In genomic region chr2:108621689-108622681, GRCh38 we compare ENCODE assay signal across 8 cellular contexts.
DNase-seq lines count a peak whose midpoint lies in the region; ATAC-seq, FAIRE-seq and TF ChIP-seq lines count a peak whose summit lies in the region.

No MANE protein-coding gene starts in this region.

- H3K27me3 Mint-ChIP-seq in activated T-cell treated with anti-CD3 and anti-CD28 coated beads, Interleukin-2, amount 50 U/mL, for 24 hours, result no peaks in the 10 kb centered on the region

- no peaks in the 10 kb centered on the region for H3K36me3 Mint-ChIP-seq in activated T-cell treated with anti-CD3 and anti-CD28 coated beads, Interleukin-2, amount 50 U/mL, for 24 hours (ENCODE audit: low read depth)

- TF ChIP-seq POLR2A in esophagus squamous epithelium (IDR thresholded peaks at IDR 0.05) (no peak), thyroid gland (IDR thresholded peaks at IDR 0.05) (no peak)

- peaks cover 32 to 89% (median 39%) of the 10 kb centered on the region in 3 donors for H3K4me1 ChIP-seq in esophagus squamous epithelium
- peaks cover 43 to 52% of the 10 kb centered on the region in 2 donors for H3K4me1 ChIP-seq in thyroid gland

- FAIRE-seq in TTC549 (lab: Jason Lieb, UNC), result peak; percentile 25

- WGBS in esophagus squamous epithelium, 2 donors, result 68 to 88% methylated on average over 2 of the region's 2 CpGs
- 91 to 94% methylated on average over 2 of the region's 2 CpGs for WGBS in thyroid gland, 2 donors

- H3K4me3 Mint-ChIP-seq in activated T-cell treated with anti-CD3 and anti-CD28 coated beads, Interleukin-2, amount 50 U/mL, for 24 hours, result peak overlapping the region; percentile 73

- H3K27ac ChIP-seq in esophagus squamous epithelium, result peak overlapping the region; percentile 73 to 89 (median 84)
- H3K27ac ChIP-seq in thyroid gland, result peak overlapping the region; percentile 56 to 80 (median 76)

- H3K27me3 ChIP-seq in esophagus squamous epithelium (no peaks in the 10 kb centered on the region), thyroid gland (no peaks in the 10 kb centered on the region)

- H3K36me3 ChIP-seq in esophagus squamous epithelium (no peaks in the 10 kb centered on the region), thyroid gland (no peaks in the 10 kb centered on the region)

- no peak for TF ChIP-seq CTCF in esophagus squamous epithelium (IDR thresholded peaks at IDR 0.05)
- no peak for TF ChIP-seq CTCF in thyroid gland (IDR thresholded peaks at IDR 0.05)

- no peak for DNase-seq in activated T-cell treated with anti-CD3 and anti-CD28 coated beads, Interleukin-2, amount 50 U/mL, for 24 hours
- DNase-seq in activated T-cell treated with anti-CD3 and anti-CD28 coated beads for 4 hours (no peak), esophagus squamous epithelium (lab: John Stamatoyannopoulos, UW) (no peak), thyroid gland (peak in 1 of 2 donors; percentile 33), anterior cingulate cortex (lab: John Stamatoyannopoulos, UW) (no peak)
- DNase-seq in activated CD4-positive, CD25-positive, alpha-beta regulatory T cell treated with anti-CD3 and anti-CD28 coated beads, Interleukin-2, amount 50 U/mL, for 72 hours, result no peak

- H3K4me3 ChIP-seq in esophagus squamous epithelium (peak overlapping the region; percentile 23 to 60 (median 37)), thyroid gland (replicated peaks in 1 of 3) (no peak overlapping the region)

- no peak for ATAC-seq in HG03378 (IDR thresholded peaks at IDR 0.05; ENCODE audit: unreplicated experiment)

- intact Hi-C loops in esophagus squamous epithelium (cut with DNase I) (no loop called here), thyroid gland (cut with DNase I) (no loop called here)

- peaks cover 87% of the 10 kb centered on the region for H3K4me1 Mint-ChIP-seq in activated T-cell treated with anti-CD3 and anti-CD28 coated beads, Interleukin-2, amount 50 U/mL, for 24 hours (ENCODE audit: low read depth)

- no peaks in the 10 kb centered on the region for H3K9me3 ChIP-seq in esophagus squamous epithelium
- H3K9me3 ChIP-seq in thyroid gland, result no peaks in the 10 kb centered on the region

- H3K27ac Mint-ChIP-seq in activated T-cell treated with anti-CD3 and anti-CD28 coated beads, Interleukin-2, amount 50 U/mL, for 24 hours, result peak overlapping the region; percentile 93

- H3K9me3 Mint-ChIP-seq in activated T-cell treated with anti-CD3 and anti-CD28 coated beads, Interleukin-2, amount 50 U/mL, for 24 hours, result no peaks in the 10 kb centered on the region

Comparison
In these comparisons a context has a peak if more than half of its experiments do, and no peak if none do; other contexts are left out.
1. H3K4me3 ChIP-seq: peak in esophagus squamous epithelium (4 of 4); none in thyroid gland (0 of 3).